9 cellular contexts compared by ENCODE assay signal in genomic region chr1:201383647-201384405, GRCh38. TPM values are rescaled to one million over a fixed set of nuclear protein-coding genes. Genes with fewer than 3 reads are reported as not detected.
DNase-seq lines count a peak whose midpoint lies in the region; ATAC-seq, FAIRE-seq and TF ChIP-seq lines count a peak whose summit lies in the region.
"Had no signal": no experiment of that assay in that cellular context is flagged by ENCODE, and none has a peak within 500 bp of the region (broad histone marks: within the 10 kb centered on the region; RNA-seq: fewer than 3 reads in every experiment).

No MANE protein-coding gene starts in this region.

- no peaks in the 10 kb centered on the region for H3K36me3 ChIP-seq in uterus

- TF ChIP-seq CTCF in A549 (IDR thresholded peaks at IDR 0.05), result no peak
- no peak for TF ChIP-seq CTCF in HFFc6 (IDR thresholded peaks at IDR 0.05)
- TF ChIP-seq CTCF in uterus (IDR thresholded peaks at IDR 0.05), result no peak

- H3K4me1 Mint-ChIP-seq in HFFc6 (ENCODE audit: low read depth), result peaks cover 26% of the 10 kb centered on the region

- ATAC-seq in A549 (peak; percentile 48 to 58; a peak in 4 of 6 replicates), left cardiac atrium (peak; percentile 36 to 62), HG02759 (IDR thresholded peaks at IDR 0.05; ENCODE audit: unreplicated experiment) (no peak), HG03457 (IDR thresholded peaks at IDR 0.05; ENCODE audit: unreplicated experiment) (no peak)

- no peaks in the 10 kb centered on the region for H3K9me3 Mint-ChIP-seq in HFFc6

- POLR2A ChIA-PET in A549 (lab: Yijun Ruan, JAX), result no interaction called here

- no peak for FAIRE-seq in A549 (lab: Jason Lieb, UNC)

- CTCF ChIA-PET in A549 (lab: Yijun Ruan, JAX), result interaction anchor here (0.6 to 19.4 kb wide), 7 partner anchors 10 to 134 kb away, joined by 3 to 334 read pairs (median 4); partner anchors contain the start of gene LAD1

- no peak overlapping the region for H3K4me3 ChIP-seq in A549
- H3K4me3 ChIP-seq in uterus, result no peak overlapping the region

- H3K27me3 Mint-ChIP-seq in HFFc6 (ENCODE audit: insufficient read depth), result peaks cover 14% of the 10 kb centered on the region

- H3K27ac ChIP-seq in A549 (peak overlapping the region; percentile 63 to 77), uterus (no peak overlapping the region)

- H3K4me1 ChIP-seq in A549 (peaks cover 32% of the 10 kb centered on the region), uterus (no peaks in the 10 kb centered on the region)

- TF ChIP-seq RAD21 in A549 (conservative IDR thresholded peaks at IDR 0.05 in 1 of 2, IDR thresholded peaks at IDR 0.05 in 1 of 2), result no peak

- TF ChIP-seq POLR2A in A549 (IDR thresholded peaks at IDR 0.05; ENCODE audit: low read length) (no peak), uterus (IDR thresholded peaks at IDR 0.05) (no peak)

- H3K36me3 Mint-ChIP-seq in HFFc6 (ENCODE audit: low read depth), result no peaks in the 10 kb centered on the region

- TF ChIP-seq EP300 in A549 (IDR thresholded peaks at IDR 0.05), result no peak

- H3K27ac Mint-ChIP-seq in HFFc6, result peak overlapping the region; percentile 89

- H3K4me3 Mint-ChIP-seq in HFFc6, result peak overlapping the region; percentile 74

- peak in 1 of 2 experiments; percentile 52 for DNase-seq in A549 (ENCODE audit: low read depth in 1 of 2, low spot score in 1 of 2)
- DNase-seq in HFFc6, result peak; percentile 86
- DNase-seq in RKO (ENCODE audit: low spot score), result peak; percentile 75
- DNase-seq in left cardiac atrium, result no peak
- no peak for DNase-seq in uterus
- DNase-seq in activated CD4-positive, CD25-positive, alpha-beta regulatory T cell (lab: John Stamatoyannopoulos, UW), result no peak
- DNase-seq: activated CD8-positive, alpha-beta memory T cell treated with anti-CD3 and anti-CD28 coated beads, Interleukin-2, amount 50 U/mL, for 4 hours had no signal

- intact Hi-C loops in left cardiac atrium (cut with DNase I), result no loop called here
- intact Hi-C loops in uterus (cut with DNase I; ENCODE audit: low total_unique reads), result no loop called here

- no peaks in the 10 kb centered on the region for H3K27me3 ChIP-seq in uterus

- H3K9me3 ChIP-seq in A549, result no peaks in the 10 kb centered on the region
- H3K9me3 ChIP-seq in uterus, result no peaks in the 10 kb centered on the region

- H3K4me2 ChIP-seq in A549, result peak overlapping the region; percentile 52

- 78% methylated on average over 4 of the region's 4 CpGs for WGBS in A549 (ENCODE audit: missing lambda C conversion rate)

TF ChIP-seq in A549, 52 proteins besides CTCF, POLR2A, EP300 and RAD21:
- TF ChIP-seq CHD4 (IDR thresholded peaks at IDR 0.05; ENCODE audit: borderline replicate concordance) (no peak), FOSL2 (IDR thresholded peaks at IDR 0.05) (no peak), FOSL2 (CRISPR knock-in tag; IDR thresholded peaks at IDR 0.05) (peak; percentile 18; the same call in 1 of the 2 replicates)

RNA-seq across cellular contexts. Expression of gene TNNT2, which starts 6.3 kb away (rescaled TPM):
- polyA plus RNA-seq in A549 (2011; rRNA removed), result not detected in 2 replicates
- polyA plus RNA-seq in A549 (2012; cell fraction: cytosol; rRNA removed), result not detected in 2 replicates
- not detected in 2 replicates for polyA plus RNA-seq in A549 (2012; cell fraction: nucleus; rRNA removed)
- polyA plus RNA-seq in A549 (2017; fragmentation: RNase III; extraction: RNeasy Plus Mini Kit Qiagen cat#74134 plus additional on column Dnase treatment), result 0.09 to 0.10 TPM (median 0.09 TPM) in 3 replicates
- 0.10 TPM in 1 of 2 replicates, not detected in the other for polyA minus RNA-seq in A549 (2011; rRNA and poly(A)+ RNA removed)
- total RNA-seq in HFFc6 (2021; fragmentation: NEBNext Ultra II Directional; extraction: Animal tissue kit (Norgen Biotek cat#: 25700)), result not detected
- total RNA-seq in left cardiac atrium, result 1,000 to 10,000 TPM; 4,860 to 5,317 TPM
- total RNA-seq in uterus, result under 1 TPM in 1 of 4 donors, not detected in 3; 0.21 TPM

RNA-seq across cellular contexts. Expression of gene LAD1, which starts 15.3 kb away (rescaled TPM):
- polyA plus RNA-seq in A549 (2011; rRNA removed) (0.19 and 0.26 TPM in 2 replicates), A549 (2017; fragmentation: RNase III; extraction: RNeasy Plus Mini Kit Qiagen cat#74134 plus additional on column Dnase treatment) (0.67 to 1.1 TPM (median 0.87 TPM) in 3 replicates)
- polyA plus RNA-seq in A549 (2012; cell fraction: cytosol; rRNA removed), result 0.10 and 0.16 TPM in 2 replicates
- 0.09 and 0.30 TPM in 2 replicates for polyA plus RNA-seq in A549 (2012; cell fraction: nucleus; rRNA removed)
- polyA minus RNA-seq in A549 (2011; rRNA and poly(A)+ RNA removed), result 0.49 and 0.83 TPM in 2 replicates
- not detected for total RNA-seq in HFFc6 (2021; fragmentation: NEBNext Ultra II Directional; extraction: Animal tissue kit (Norgen Biotek cat#: 25700))
- total RNA-seq in left cardiac atrium (1 to 10 TPM; 1.3 to 1.4 TPM), uterus (1 to 10 TPM in 1 of 4 donors, under 1 TPM in 2, not detected in 1; 0.26 to 4.8 (median 0.29) TPM)

RNA-seq across cellular contexts. Expression of gene TNNI1, which starts 37.7 kb away (rescaled TPM):
- polyA plus RNA-seq in A549 (2011; rRNA removed) (not detected in 2 replicates), A549 (2017; fragmentation: RNase III; extraction: RNeasy Plus Mini Kit Qiagen cat#74134 plus additional on column Dnase treatment) (not detected in 3 replicates)
- polyA plus RNA-seq in A549 (2012; cell fraction: cytosol; rRNA removed), result 0.05 TPM in 1 of 2 replicates, not detected in the other
- polyA plus RNA-seq in A549 (2012; cell fraction: nucleus; rRNA removed), result 0.45 TPM in 1 of 2 replicates, not detected in the other
- polyA minus RNA-seq in A549 (2011; rRNA and poly(A)+ RNA removed), result not detected in 2 replicates
- total RNA-seq in HFFc6 (2021; fragmentation: NEBNext Ultra II Directional; extraction: Animal tissue kit (Norgen Biotek cat#: 25700)), result not detected
- total RNA-seq in left cardiac atrium (10 to 100 TPM in 1 of 2 donors, 1 to 10 TPM in 1; 6.4 to 31.5 TPM), uterus (1 to 10 TPM in 1 of 4 donors, under 1 TPM in 1, not detected in 2; 0.30 to 3.9 TPM)

Comparison
In these comparisons a context has a peak if more than half of its experiments do, and no peak if none do; other contexts are left out.
1. ATAC-seq: peak in A549 (2 of 2) and left cardiac atrium (2 of 2); none in HG02759 (single experiment) and HG03457 (single experiment).
2. DNase-seq: peak in HFFc6 (single experiment) and RKO (single experiment); none in left cardiac atrium (single experiment), uterus (0 of 2) and activated CD4-positive, CD25-positive, alpha-beta regulatory T cell (0 of 4).
3. H3K27ac ChIP-seq: peak in A549 (2 of 2); none in uterus (0 of 2).
4. RNA of gene TNNT2, which starts 6.3 kb away (total RNA-seq): 4,860 to 5,317 TPM in left cardiac atrium; not detected in HFFc6 and 0.21 TPM in uterus; every median in the first group is over 1,000 times any median in the second.